In the genomic region with DNA sequence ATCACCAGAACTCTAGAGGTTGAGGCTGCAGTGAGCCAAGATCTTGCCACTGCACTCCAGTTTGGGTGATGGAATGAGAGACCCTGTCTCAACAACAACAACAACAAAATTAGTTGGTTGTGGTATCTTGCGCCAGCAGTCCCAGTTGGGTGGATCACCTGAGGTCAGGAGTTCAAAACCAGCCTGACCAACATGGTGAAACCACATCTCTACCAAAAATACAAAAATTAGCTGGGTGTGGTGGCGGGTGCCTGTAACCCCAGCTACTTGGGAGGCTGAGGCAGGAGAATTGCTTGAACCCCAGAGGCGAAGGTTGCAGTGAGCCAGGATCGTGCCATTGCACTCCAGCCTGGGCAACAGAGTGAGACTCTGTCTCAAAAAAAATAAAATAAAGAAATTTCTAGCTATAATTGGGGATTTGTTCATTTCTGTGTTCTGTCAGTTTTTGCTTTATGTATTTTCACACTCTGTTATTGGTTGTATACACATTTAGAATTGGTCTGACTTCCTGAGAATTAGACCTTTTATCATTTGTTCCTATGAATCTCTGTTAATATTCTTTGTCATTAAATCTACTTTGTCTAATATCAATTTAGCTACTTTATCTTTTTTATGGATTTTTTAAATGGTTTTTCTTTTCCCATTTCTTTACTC, we compare ENCODE assay signal across 7 cellular contexts. TPM values are rescaled to one million over a fixed set of nuclear protein-coding genes. Genes with fewer than 3 reads are reported as not detected.
DNase-seq lines count a peak whose midpoint lies in the region; ATAC-seq, FAIRE-seq and TF ChIP-seq lines count a peak whose summit lies in the region.
"Not testable (repeated sequence)": the region's sequence is repeated elsewhere in the genome, so short reads cannot be mapped to it uniquely, and the experiment has no call there.

No MANE protein-coding gene starts in this region.

- not testable (repeated sequence) for H3K9me3 ChIP-seq in HEK293 (ENCODE audit: control insufficient read depth, insufficient read depth, low read depth, low read length); HepG2 (ENCODE audit: low read length)

- H3K36me3 Mint-ChIP-seq in T-helper 2 cell treated with Interferon-gamma antibody and Interleukin-4, amounts not matched to agents 5 μg/mL and 100 μg/mL, for 36 hours (ENCODE audit: low read depth), result peaks cover 60% of the 10 kb centered on the region
- peaks cover 15 to 44% of the 10 kb centered on the region in 2 donors for H3K36me3 Mint-ChIP-seq in activated T-cell treated with anti-CD3 and anti-CD28 coated beads, Interleukin-2, amount 50 U/mL, for 72 hours (ENCODE audit: insufficient read depth in 2 of 2)
- peaks cover 20% of the 10 kb centered on the region for H3K36me3 Mint-ChIP-seq in activated naive CD8-positive, alpha-beta T cell
- H3K36me3 Mint-ChIP-seq in osteocyte (ENCODE audit: unreplicated experiment), result peaks cover 16% of the 10 kb centered on the region
- H3K36me3 Mint-ChIP-seq in stimulated activated naive CD8-positive, alpha-beta T cell treated with anti-CD3 and anti-CD28 coated beads, Interleukin-15, Interleukin-2, amounts not matched to agents 100 ng/mL and 50 ng/mL, for 24 hours (ENCODE audit: low read depth), result peaks cover 56% of the 10 kb centered on the region

- H3K4me2 ChIP-seq in HepG2 (ENCODE audit: low read depth, low read length), result not testable (repeated sequence)

- not testable (repeated sequence) for H3K9me3 Mint-ChIP-seq in T-helper 2 cell treated with Interferon-gamma antibody and Interleukin-4, amounts not matched to agents 5 μg/mL and 100 μg/mL, for 36 hours; activated T-cell treated with anti-CD3 and anti-CD28 coated beads, Interleukin-2, amount 50 U/mL, for 72 hours; activated naive CD8-positive, alpha-beta T cell (ENCODE audit: low read depth); osteocyte (ENCODE audit: unreplicated experiment); stimulated activated naive CD8-positive, alpha-beta T cell treated with anti-CD3 and anti-CD28 coated beads, Interleukin-15, Interleukin-2, amounts not matched to agents 100 ng/mL and 50 ng/mL, for 24 hours

- not testable (repeated sequence) for H3K27me3 Mint-ChIP-seq in T-helper 2 cell treated with Interferon-gamma antibody and Interleukin-4, amounts not matched to agents 5 μg/mL and 100 μg/mL, for 36 hours (ENCODE audit: low read depth); activated T-cell treated with anti-CD3 and anti-CD28 coated beads, Interleukin-2, amount 50 U/mL, for 72 hours (ENCODE audit: low read depth); activated naive CD8-positive, alpha-beta T cell; osteocyte (ENCODE audit: unreplicated experiment); stimulated activated naive CD8-positive, alpha-beta T cell treated with anti-CD3 and anti-CD28 coated beads, Interleukin-15, Interleukin-2, amounts not matched to agents 100 ng/mL and 50 ng/mL, for 24 hours

- intact Hi-C loops in HepG2 (cut with micrococcal nuclease; ENCODE audit: unreplicated experiment), result not testable (repeated sequence)

- POLR2A ChIA-PET in HEK293 (lab: Yijun Ruan, JAX), result interaction anchor here (0.9 to 1.1 kb wide), 2 partner anchors 81 to 84 kb away, joined by 4 read pairs; no protein-coding TSS in a partner anchor
- POLR2A ChIA-PET in HepG2 (lab: Yijun Ruan, JAX), result interaction anchor here (0.6 to 1.6 kb wide), 5 partner anchors 15 to 82 kb away, joined by 3 to 6 read pairs (median 4); no protein-coding TSS in a partner anchor

- DNase-seq in T-helper 2 cell treated with Interferon-gamma antibody and Interleukin-4, amounts not matched to agents 5 μg/mL and 100 μg/mL, for 36 hours (ENCODE audit: low spot score); activated T-cell treated with anti-CD3 and anti-CD28 coated beads, Interleukin-2, amount 50 U/mL, for 72 hours; HepG2 (ENCODE audit: low spot score); osteocyte (ENCODE audit: extremely low spot score, unreplicated experiment): not testable (repeated sequence)

- peaks cover 14% of the 10 kb centered on the region for H3K79me2 ChIP-seq in HepG2 (ENCODE audit: insufficient read depth, low read length)

- H3K4me1 Mint-ChIP-seq in T-helper 2 cell treated with Interferon-gamma antibody and Interleukin-4, amounts not matched to agents 5 μg/mL and 100 μg/mL, for 36 hours (ENCODE audit: low read depth), result peaks cover 52% of the 10 kb centered on the region
- H3K4me1 Mint-ChIP-seq in activated T-cell treated with anti-CD3 and anti-CD28 coated beads, Interleukin-2, amount 50 U/mL, for 72 hours (ENCODE audit: low read depth), result peaks cover 86% of the 10 kb centered on the region
- H3K4me1 Mint-ChIP-seq in activated naive CD8-positive, alpha-beta T cell (ENCODE audit: low read depth), result peaks cover 67% of the 10 kb centered on the region
- peaks cover 76% of the 10 kb centered on the region for H3K4me1 Mint-ChIP-seq in osteocyte (ENCODE audit: unreplicated experiment)
- H3K4me1 Mint-ChIP-seq in stimulated activated naive CD8-positive, alpha-beta T cell treated with anti-CD3 and anti-CD28 coated beads, Interleukin-15, Interleukin-2, amounts not matched to agents 100 ng/mL and 50 ng/mL, for 24 hours (ENCODE audit: low read depth), result peaks cover 82% of the 10 kb centered on the region

- H3K4me3 ChIP-seq in HEK293 (ENCODE audit: low read depth, low read length); HepG2 (replicated peaks in 1 of 3; ENCODE audit: insufficient read depth in 1 of 3, low read depth in 2 of 3, low read length in 3 of 3): not testable (repeated sequence)

- TF ChIP-seq CTCF in HEK293 (tag by site-specific recombination; IDR thresholded peaks at IDR 0.05); HepG2 (CRISPR knock-in tag; IDR thresholded peaks at IDR 0.05); osteocyte (IDR thresholded peaks at IDR 0.05): not testable (repeated sequence)

- CTCF ChIA-PET in HEK293 (lab: Yijun Ruan, JAX), result interaction anchor here (0.6 to 0.7 kb wide), 2 partner anchors 35 to 275 kb away, joined by 3 to 4 read pairs; no protein-coding TSS in a partner anchor
- CTCF ChIA-PET in HepG2 (lab: Yijun Ruan, JAX; ENCODE audit: low intra/inter-chr PET ratio, low total read pairs), result not testable (repeated sequence)

- 97% methylated on average over 4 of the region's 4 CpGs for WGBS in HepG2 (ENCODE audit: low lambda C conversion rate)

- peak overlapping the region; percentile 34 for H3K27ac Mint-ChIP-seq in T-helper 2 cell treated with Interferon-gamma antibody and Interleukin-4, amounts not matched to agents 5 μg/mL and 100 μg/mL, for 36 hours
- peak overlapping the region; percentile 97 for H3K27ac Mint-ChIP-seq in activated T-cell treated with anti-CD3 and anti-CD28 coated beads, Interleukin-2, amount 50 U/mL, for 72 hours
- peak overlapping the region; percentile 100 for H3K27ac Mint-ChIP-seq in activated naive CD8-positive, alpha-beta T cell
- H3K27ac Mint-ChIP-seq in osteocyte (ENCODE audit: unreplicated experiment), result peak overlapping the region; percentile 67
- peak overlapping the region; percentile 100 for H3K27ac Mint-ChIP-seq in stimulated activated naive CD8-positive, alpha-beta T cell treated with anti-CD3 and anti-CD28 coated beads, Interleukin-15, Interleukin-2, amounts not matched to agents 100 ng/mL and 50 ng/mL, for 24 hours

- H3K36me3 ChIP-seq in HEK293 (ENCODE audit: control insufficient read depth in 2 of 2, insufficient read depth in 1 of 2, low read length in 2 of 2), result peaks cover 7 to 10% of the 10 kb centered on the region in 2 experiments; a peak in 2 of 3 replicates
- not testable (repeated sequence) for H3K36me3 ChIP-seq in HepG2 (replicated peaks in 1 of 2; ENCODE audit: control insufficient read depth in 1 of 2, insufficient read depth in 2 of 2, low read length in 2 of 2)

- not testable (repeated sequence) for H3K27me3 ChIP-seq in HepG2 (ENCODE audit: control insufficient read depth in 1 of 2, insufficient read depth in 2 of 2, low read length in 2 of 2)

- not testable (repeated sequence) for TF ChIP-seq POLR2A in HepG2 (IDR thresholded peaks at IDR 0.05; ENCODE audit: insufficient read depth in 1 of 2, low read depth in 2 of 2, low read length in 2 of 2)

- not testable (repeated sequence) for H2AFZ ChIP-seq in HepG2 (ENCODE audit: low read length)

- not testable (repeated sequence) for FAIRE-seq in HepG2 (lab: Jason Lieb, UNC)

- not testable (repeated sequence) for H3K4me3 Mint-ChIP-seq in T-helper 2 cell treated with Interferon-gamma antibody and Interleukin-4, amounts not matched to agents 5 μg/mL and 100 μg/mL, for 36 hours; osteocyte (ENCODE audit: unreplicated experiment); stimulated activated naive CD8-positive, alpha-beta T cell treated with anti-CD3 and anti-CD28 coated beads, Interleukin-15, Interleukin-2, amounts not matched to agents 100 ng/mL and 50 ng/mL, for 24 hours
- peak overlapping the region in 1 of 2 donors; percentile 57 for H3K4me3 Mint-ChIP-seq in activated T-cell treated with anti-CD3 and anti-CD28 coated beads, Interleukin-2, amount 50 U/mL, for 72 hours
- peak overlapping the region; percentile 20 for H3K4me3 Mint-ChIP-seq in activated naive CD8-positive, alpha-beta T cell

- not testable (repeated sequence) for BruUV-seq in HepG2 (replicated peaks; lab: Mats Ljungman, UMichigan)

- not testable (repeated sequence) for H3K27ac ChIP-seq in HEK293 (ENCODE audit: extremely low read depth, low read depth, low read length); HepG2 (ENCODE audit: extremely low read length, insufficient read depth, low read length)

- not testable (repeated sequence) for H4K20me1 ChIP-seq in HepG2 (ENCODE audit: insufficient read depth, low read length)

- not testable (repeated sequence) for ATAC-seq in activated T-cell treated with anti-CD3 and anti-CD28 coated beads, Interleukin-2, amount 50 U/mL, for 72 hours (replicated peaks in 1 of 2); HepG2

- TF ChIP-seq EP300 in HepG2 (IDR thresholded peaks at IDR 0.05; ENCODE audit: low read depth in 2 of 2, low read length in 2 of 2); HepG2 (CRISPR knock-in tag; IDR thresholded peaks at IDR 0.05; ENCODE audit: borderline replicate concordance): not testable (repeated sequence)

- peaks cover 23% of the 10 kb centered on the region for H3K4me1 ChIP-seq in HEK293 (ENCODE audit: control insufficient read depth, insufficient read depth, low read length)
- H3K4me1 ChIP-seq in HepG2 (ENCODE audit: insufficient read depth, low read length), result peaks cover 73% of the 10 kb centered on the region

- in situ Hi-C loops in HepG2 (cut with HindIII; ENCODE audit: extremely low pct_ligation_motif_present, low pct_unique_long_range_greater_than_20kb), result loop anchor here (5.0 kb wide), 3 partner anchors 33 to 78 kb away; a partner anchor contains a TSS

- H3K9ac ChIP-seq in HepG2 (ENCODE audit: insufficient read depth, low read depth, low read length), result not testable (repeated sequence)

- TF ChIP-seq RAD21 in HepG2 (CRISPR knock-in tag; IDR thresholded peaks at IDR 0.05), result not testable (repeated sequence)

RNA-seq across cellular contexts. Expression of a gene that starts 51.7 kb away (rescaled TPM):
- total RNA-seq in activated T-cell treated with anti-CD3 and anti-CD28 coated beads, Interleukin-2, amount 50 U/mL, for 72 hours, result 100 to 1,000 TPM; 236 to 324 TPM
- total RNA-seq in HepG2 (2016; rRNA removed; fragmentation: Illumina TruSeq; extraction: Trizol), result 80.3 and 186 TPM in 2 replicates
- 81.7 and 81.9 TPM in 2 replicates for total RNA-seq in HepG2 (2016; cell fraction: cytosol; rRNA removed; fragmentation: Illumina TruSeq; extraction: Trizol; ENCODE audit: low read depth)
- total RNA-seq in HepG2 (2016; cell fraction: insoluble cytoplasmic fraction; rRNA removed; fragmentation: Illumina TruSeq; extraction: Trizol), result 87.6 and 200 TPM in 2 replicates
- 64.7 and 72.7 TPM in 2 replicates for total RNA-seq in HepG2 (2016; cell fraction: membrane; rRNA removed; fragmentation: Illumina TruSeq; extraction: Trizol)
- 414 and 436 TPM in 2 replicates for total RNA-seq in HepG2 (2016; cell fraction: nucleus; rRNA removed; fragmentation: Illumina TruSeq; extraction: Trizol)
- polyA plus RNA-seq in HepG2 (2011; rRNA removed), result 262 and 271 TPM in 2 replicates
- 66.8 and 107 TPM in 2 replicates for polyA plus RNA-seq in HepG2 (2011; cell fraction: cytosol; rRNA removed)
- polyA plus RNA-seq in HepG2 (2011; cell fraction: nucleus; rRNA removed), result 244 and 352 TPM in 2 replicates
- polyA plus RNA-seq in HepG2 (2012), result 151 and 169 TPM in 2 replicates
- polyA plus RNA-seq in HepG2 (2016; cell fraction: cytosol; fragmentation: Illumina TruSeq; extraction: Trizol; ENCODE audit: low read depth), result 21.0 and 21.9 TPM in 2 replicates
- 78.4 and 81.5 TPM in 2 replicates for polyA plus RNA-seq in HepG2 (2016; cell fraction: insoluble cytoplasmic fraction; fragmentation: Illumina TruSeq; extraction: Trizol; ENCODE audit: low read depth)
- polyA plus RNA-seq in HepG2 (2016; cell fraction: membrane; fragmentation: Illumina TruSeq; extraction: Trizol; ENCODE audit: low read depth), result 34.4 and 38.6 TPM in 2 replicates
- polyA plus RNA-seq in HepG2 (2016; cell fraction: nucleus; fragmentation: Illumina TruSeq; extraction: Trizol; ENCODE audit: insufficient read depth, low read depth), result 277 and 292 TPM in 2 replicates
- 294 and 406 TPM in 2 replicates for polyA minus RNA-seq in HepG2 (2011; rRNA and poly(A)+ RNA removed; ENCODE audit: low replicate concordance)
- polyA minus RNA-seq in HepG2 (2011; cell fraction: cytosol; rRNA and poly(A)+ RNA removed), result 134 and 182 TPM in 2 replicates
- polyA minus RNA-seq in HepG2 (2011; cell fraction: nucleus; rRNA and poly(A)+ RNA removed), result 788 and 1,143 TPM in 2 replicates
- total RNA-seq in osteocyte, result 364 and 468 TPM in 2 replicates

RNA-seq across cellular contexts. Expression of a gene that starts 51.9 kb away (rescaled TPM):
- total RNA-seq in activated T-cell treated with anti-CD3 and anti-CD28 coated beads, Interleukin-2, amount 50 U/mL, for 72 hours, result 10 to 100 TPM; 22.2 to 29.3 TPM
- 48.7 and 67.7 TPM in 2 replicates for total RNA-seq in HepG2 (2016; rRNA removed; fragmentation: Illumina TruSeq; extraction: Trizol)
- 24.5 and 30.9 TPM in 2 replicates for total RNA-seq in HepG2 (2016; cell fraction: cytosol; rRNA removed; fragmentation: Illumina TruSeq; extraction: Trizol; ENCODE audit: low read depth)
- total RNA-seq in HepG2 (2016; cell fraction: insoluble cytoplasmic fraction; rRNA removed; fragmentation: Illumina TruSeq; extraction: Trizol), result 43.2 and 68.2 TPM in 2 replicates
- 26.1 and 28.8 TPM in 2 replicates for total RNA-seq in HepG2 (2016; cell fraction: membrane; rRNA removed; fragmentation: Illumina TruSeq; extraction: Trizol)
- total RNA-seq in HepG2 (2016; cell fraction: nucleus; rRNA removed; fragmentation: Illumina TruSeq; extraction: Trizol), result 57.2 and 59.6 TPM in 2 replicates
- 73.6 and 83.3 TPM in 2 replicates for polyA plus RNA-seq in HepG2 (2011; rRNA removed)
- 52.4 and 80.1 TPM in 2 replicates for polyA plus RNA-seq in HepG2 (2011; cell fraction: cytosol; rRNA removed)
- 24.3 and 32.5 TPM in 2 replicates for polyA plus RNA-seq in HepG2 (2011; cell fraction: nucleus; rRNA removed)
- polyA plus RNA-seq in HepG2 (2012), result 61.8 and 70.1 TPM in 2 replicates
- 19.3 and 20.0 TPM in 2 replicates for polyA plus RNA-seq in HepG2 (2016; cell fraction: cytosol; fragmentation: Illumina TruSeq; extraction: Trizol; ENCODE audit: low read depth)
- polyA plus RNA-seq in HepG2 (2016; cell fraction: insoluble cytoplasmic fraction; fragmentation: Illumina TruSeq; extraction: Trizol; ENCODE audit: low read depth), result 49.4 and 52.0 TPM in 2 replicates
- 19.4 and 21.2 TPM in 2 replicates for polyA plus RNA-seq in HepG2 (2016; cell fraction: membrane; fragmentation: Illumina TruSeq; extraction: Trizol; ENCODE audit: low read depth)
- 111 and 117 TPM in 2 replicates for polyA plus RNA-seq in HepG2 (2016; cell fraction: nucleus; fragmentation: Illumina TruSeq; extraction: Trizol; ENCODE audit: insufficient read depth, low read depth)
- polyA minus RNA-seq in HepG2 (2011; rRNA and poly(A)+ RNA removed; ENCODE audit: low replicate concordance), result 40.8 and 45.5 TPM in 2 replicates
- 17.2 and 20.3 TPM in 2 replicates for polyA minus RNA-seq in HepG2 (2011; cell fraction: cytosol; rRNA and poly(A)+ RNA removed)
- polyA minus RNA-seq in HepG2 (2011; cell fraction: nucleus; rRNA and poly(A)+ RNA removed), result 31.4 and 37.7 TPM in 2 replicates
- 19.6 TPM in 2 replicates for total RNA-seq in osteocyte

Comparison
In these comparisons a context has a peak if more than half of its experiments do, and no peak if none do; other contexts are left out.
1. H3K27ac Mint-ChIP-seq: peak in every context shown above with its lines; median percentile 100 in activated naive CD8-positive, alpha-beta T cell; 100 in stimulated activated naive CD8-positive, alpha-beta T cell treated with anti-CD3 and anti-CD28 coated beads, Interleukin-15, Interleukin-2, amounts not matched to agents 100 ng/mL and 50 ng/mL, for 24 hours; 97 in activated T-cell treated with anti-CD3 and anti-CD28 coated beads, Interleukin-2, amount 50 U/mL, for 72 hours; 67 in osteocyte; 34 in T-helper 2 cell treated with Interferon-gamma antibody and Interleukin-4, amounts not matched to agents 5 μg/mL and 100 μg/mL, for 36 hours.